Comparison of ENCODE assay signal across 1 cellular context in genomic region chr11:7906481-7906880, GRCh38.
TF ChIP-seq lines count a peak whose summit lies in the region.

No MANE protein-coding gene starts in this region.

TF ChIP-seq in WTC11, 78 proteins besides CTCF, POLR2A, EP300 and RAD21 (continued from another document):
- TF ChIP-seq AR (CRISPR knock-in tag; IDR thresholded peaks at IDR 0.05) = no peak
- TF ChIP-seq, protein P1, sequence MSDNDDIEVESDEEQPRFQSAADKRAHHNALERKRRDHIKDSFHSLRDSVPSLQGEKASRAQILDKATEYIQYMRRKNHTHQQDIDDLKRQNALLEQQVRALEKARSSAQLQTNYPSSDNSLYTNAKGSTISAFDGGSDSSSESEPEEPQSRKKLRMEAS (CRISPR knock-in tag; IDR thresholded peaks at IDR 0.05) = no peak
- TF ChIP-seq ZNF425 (CRISPR knock-in tag; conservative IDR thresholded peaks at IDR 0.05) = no peak
- no peak for TF ChIP-seq ETV6 (CRISPR knock-in tag; IDR thresholded peaks at IDR 0.05)
- no peak for TF ChIP-seq KAT7 (CRISPR knock-in tag; IDR thresholded peaks at IDR 0.05; ENCODE audit: borderline replicate concordance)
- TF ChIP-seq, protein P2, sequence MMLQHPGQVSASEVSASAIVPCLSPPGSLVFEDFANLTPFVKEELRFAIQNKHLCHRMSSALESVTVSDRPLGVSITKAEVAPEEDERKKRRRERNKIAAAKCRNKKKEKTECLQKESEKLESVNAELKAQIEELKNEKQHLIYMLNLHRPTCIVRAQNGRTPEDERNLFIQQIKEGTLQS (CRISPR knock-in tag; conservative IDR thresholded peaks at IDR 0.05) = no peak
- TF ChIP-seq, protein P3, sequence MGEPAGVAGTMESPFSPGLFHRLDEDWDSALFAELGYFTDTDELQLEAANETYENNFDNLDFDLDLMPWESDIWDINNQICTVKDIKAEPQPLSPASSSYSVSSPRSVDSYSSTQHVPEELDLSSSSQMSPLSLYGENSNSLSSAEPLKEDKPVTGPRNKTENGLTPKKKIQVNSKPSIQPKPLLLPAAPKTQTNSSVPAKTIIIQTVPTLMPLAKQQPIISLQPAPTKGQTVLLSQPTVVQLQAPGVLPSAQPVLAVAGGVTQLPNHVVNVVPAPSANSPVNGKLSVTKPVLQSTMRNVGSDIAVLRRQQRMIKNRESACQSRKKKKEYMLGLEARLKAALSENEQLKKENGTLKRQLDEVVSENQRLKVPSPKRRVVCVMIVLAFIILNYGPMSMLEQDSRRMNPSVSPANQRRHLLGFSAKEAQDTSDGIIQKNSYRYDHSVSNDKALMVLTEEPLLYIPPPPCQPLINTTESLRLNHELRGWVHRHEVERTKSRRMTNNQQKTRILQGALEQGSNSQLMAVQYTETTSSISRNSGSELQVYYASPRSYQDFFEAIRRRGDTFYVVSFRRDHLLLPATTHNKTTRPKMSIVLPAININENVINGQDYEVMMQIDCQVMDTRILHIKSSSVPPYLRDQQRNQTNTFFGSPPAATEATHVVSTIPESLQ (CRISPR knock-in tag; IDR thresholded peaks at IDR 0.05) = no peak
- no peak for TF ChIP-seq NFE2L1 (CRISPR knock-in tag; IDR thresholded peaks at IDR 0.05)
- no peak for TF ChIP-seq SMAD4 (CRISPR knock-in tag; IDR thresholded peaks at IDR 0.05)
TF ChIP-seq in WTC11: peak in this region for 0.
